In genomic region chr11:65083134-65083833, GRCh38 we compare ENCODE assay signal across 8 cellular contexts. TPM values are rescaled to one million over a fixed set of nuclear protein-coding genes. Genes with fewer than 3 reads are reported as not detected.
A peak's percentile ranks its signal among the peaks of the same experiment; 100 is the strongest.
DNase-seq lines count a peak whose midpoint lies in the region; ATAC-seq and TF ChIP-seq lines count a peak whose summit lies in the region.

No MANE protein-coding gene starts in this region.

- ATAC-seq in HG03432 (IDR thresholded peaks at IDR 0.05; ENCODE audit: unreplicated experiment) (peak; percentile 12), body of pancreas (no peak), GM19452 (IDR thresholded peaks at IDR 0.05; ENCODE audit: unreplicated experiment) (no peak)

- H3K36me3 ChIP-seq in body of pancreas (replicated peaks in 1 of 2; ENCODE audit: insufficient read depth in 1 of 2, low read depth in 2 of 2) (peaks cover 0 to 16% of the 10 kb centered on the region in 2 donors), mucosa of stomach (ENCODE audit: control insufficient read depth, insufficient read depth, low read length) (no peaks in the 10 kb centered on the region)

- H3K36me3 Mint-ChIP-seq in T-helper 1 cell treated with Interleukin-12 subunit alpha and Interleukin-12 subunit beta and Interleukin-4 antibody, amounts not matched to agents 30 μg/mL and 1 μg/mL, for 36 hours (ENCODE audit: low read depth): peaks cover 35% of the 10 kb centered on the region

- H3K9me3 Mint-ChIP-seq in T-helper 1 cell treated with Interleukin-12 subunit alpha and Interleukin-12 subunit beta and Interleukin-4 antibody, amounts not matched to agents 30 μg/mL and 1 μg/mL, for 36 hours: no peaks in the 10 kb centered on the region

- H3K4me3 Mint-ChIP-seq in T-helper 1 cell treated with Interleukin-12 subunit alpha and Interleukin-12 subunit beta and Interleukin-4 antibody, amounts not matched to agents 30 μg/mL and 1 μg/mL, for 36 hours: peak overlapping the region; percentile 91

- peak overlapping the region; percentile 88 for H3K9ac ChIP-seq in mucosa of stomach (ENCODE audit: low read length)

- WGBS in body of pancreas, 2 donors: 3 to 4% methylated on average over 13 of the region's 13 CpGs

- peaks cover 50% of the 10 kb centered on the region for H3K4me1 Mint-ChIP-seq in T-helper 1 cell treated with Interleukin-12 subunit alpha and Interleukin-12 subunit beta and Interleukin-4 antibody, amounts not matched to agents 30 μg/mL and 1 μg/mL, for 36 hours (ENCODE audit: low read depth)

- peak overlapping the region; percentile 98 for H3K27ac Mint-ChIP-seq in T-helper 1 cell treated with Interleukin-12 subunit alpha and Interleukin-12 subunit beta and Interleukin-4 antibody, amounts not matched to agents 30 μg/mL and 1 μg/mL, for 36 hours

- DNase-seq in T-helper 1 cell (no peak), body of pancreas (no peak), ACHN (no peak), COLO829 (ENCODE audit: low spot score) (no peak)

- peak overlapping the region in 3 of 4 donors; percentile 88 to 91 (median 91) for H3K27ac ChIP-seq in body of pancreas

- in situ Hi-C loops in ACHN (cut with HindIII; ENCODE audit: low pct_ligation_motif_present, low pct_unique_long_range_greater_than_20kb, low sequenced_read_pairs): no loop called here

- TF ChIP-seq POLR2A in body of pancreas (IDR thresholded peaks at IDR 0.05): no peak

- no peaks in the 10 kb centered on the region for H3K27me3 ChIP-seq in body of pancreas
- no peaks in the 10 kb centered on the region for H3K27me3 ChIP-seq in mucosa of stomach (ENCODE audit: control insufficient read depth, insufficient read depth, low read length)

- H3K4me3 ChIP-seq in body of pancreas (peak overlapping the region; percentile 56 to 86), mucosa of stomach (ENCODE audit: low read length) (peak overlapping the region; percentile 49)

- TF ChIP-seq CTCF in body of pancreas (IDR thresholded peaks at IDR 0.05): no peak

- H3K27me3 Mint-ChIP-seq in T-helper 1 cell treated with Interleukin-12 subunit alpha and Interleukin-12 subunit beta and Interleukin-4 antibody, amounts not matched to agents 30 μg/mL and 1 μg/mL, for 36 hours (ENCODE audit: low read depth): no peaks in the 10 kb centered on the region

- H3K4me1 ChIP-seq in body of pancreas (peaks cover 19% of the 10 kb centered on the region), mucosa of stomach (ENCODE audit: control insufficient read depth, insufficient read depth, low read length) (peaks cover 25% of the 10 kb centered on the region)

- intact Hi-C loops in body of pancreas (cut with DNase I): no loop called here

- no peaks in the 10 kb centered on the region for H3K9me3 ChIP-seq in body of pancreas
- H3K9me3 ChIP-seq in mucosa of stomach (ENCODE audit: control insufficient read depth, low read length): no peaks in the 10 kb centered on the region

RNA-seq across cellular contexts. Expression of gene CDCA5, which starts 0.6 kb away (rescaled TPM):
- total RNA-seq in body of pancreas: 1 to 10 TPM in 1 of 2 donors, not detected in 1; 2.3 TPM

RNA-seq across cellular contexts. Expression of gene ZFPL1, which starts 0.7 kb away (rescaled TPM):
- 10 to 100 TPM; 23.1 to 29.3 TPM for total RNA-seq in body of pancreas

RNA-seq across cellular contexts. Expression of gene VPS51, which starts 12.7 kb away (rescaled TPM):
- total RNA-seq in body of pancreas: 100 to 1,000 TPM; 206 to 360 TPM

RNA-seq across cellular contexts. Expression of gene NAALADL1, which starts 24.9 kb away (rescaled TPM):
- 10 to 100 TPM in 1 of 2 donors, 1 to 10 TPM in 1; 1.6 to 11.5 TPM for total RNA-seq in body of pancreas

RNA-seq across cellular contexts. Expression of gene TM7SF2, which starts 28.4 kb away (rescaled TPM):
- 10 to 100 TPM; 25.4 to 85.6 TPM for total RNA-seq in body of pancreas
